In the genomic region with DNA sequence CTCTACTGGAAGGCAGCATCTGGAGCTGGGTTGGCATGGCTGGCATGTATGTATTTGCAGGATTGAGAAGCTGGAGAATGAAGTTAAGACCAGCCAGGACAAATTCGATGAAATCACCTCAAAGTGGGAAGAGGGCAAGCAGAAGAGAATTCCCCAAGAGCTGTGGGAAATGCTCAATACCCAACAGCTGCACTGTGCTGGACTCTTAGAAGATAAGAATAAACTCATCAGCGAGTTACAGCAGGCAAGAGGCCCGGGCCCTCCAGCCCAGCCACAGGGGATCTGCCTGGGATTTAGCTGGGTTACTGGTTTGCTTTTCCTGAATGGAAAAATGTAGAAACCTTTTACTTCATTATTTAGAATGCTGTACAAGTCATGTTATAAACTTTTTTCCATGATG, we compare ENCODE assay signal across 33 cellular contexts. TPM values are rescaled to one million over a fixed set of nuclear protein-coding genes. Genes with fewer than 3 reads are reported as not detected.
"Had no signal": no experiment of that assay in that cellular context is flagged by ENCODE, and none has a peak within 500 bp of the region (broad histone marks: within the 10 kb centered on the region; RNA-seq: fewer than 3 reads in every experiment).

No MANE protein-coding gene starts in this region.

- H3K36me3 ChIP-seq: ascending aorta, esophagus muscularis mucosa, gastrocnemius medialis, WERI-Rb-1 had no signal

- H3K4me3 ChIP-seq: ascending aorta, esophagus muscularis mucosa, gastrocnemius medialis had no signal

- H3K27ac ChIP-seq: ascending aorta, esophagus muscularis mucosa, foreskin keratinocyte, gastrocnemius medialis, WERI-Rb-1 had no signal

- DNase-seq: activated B cell treated with CpG ODN at 0.5 μM for 24 hours; activated CD4-positive, alpha-beta T cell treated with anti-CD3 and anti-CD28 coated beads for 48 hours; activated CD4-positive, alpha-beta T cell treated with anti-CD3 and anti-CD28 coated beads, Interleukin-2, amount 50 U/mL, for 1 hour; activated CD4-positive, alpha-beta T cell treated with anti-CD3 and anti-CD28 coated beads, Interleukin-2, amount 50 U/mL, for 48 hours; activated CD8-positive, alpha-beta memory T cell treated with anti-CD3 and anti-CD28 coated beads, Interleukin-2, amount 50 U/mL, for 48 hours; activated CD8-positive, alpha-beta T cell treated with anti-CD3 and anti-CD28 coated beads for 36 hours; activated gamma-delta T cell; activated naive CD4-positive, alpha-beta T cell; activated naive CD4-positive, alpha-beta T cell treated with anti-CD3 and anti-CD28 coated beads, Interleukin-2, amount 10 ng/mL, durations not matched to agents 7 days and 5 days; activated naive CD8-positive, alpha-beta T cell treated with anti-CD3 and anti-CD28 coated beads, Interleukin-2, amount 10 ng/mL, durations not matched to agents 7 days and 5 days; activated T-cell treated with anti-CD3 and anti-CD28 coated beads for 4 hours; activated T-cell treated with anti-CD3 and anti-CD28 coated beads, Interleukin-2, amount 50 U/mL, for 24 hours; activated T-cell treated with anti-CD3 and anti-CD28 coated beads, Interleukin-2, amount 50 U/mL, for 72 hours; caudate nucleus; cortex of kidney; dermis blood vessel endothelial cell; effector CD4-positive, alpha-beta T cell; effector memory CD8-positive, alpha-beta T cell; erythroblast; foreskin keratinocyte; gastrocnemius medialis; glutamatergic neuron; T-helper 1 cell; T-helper 17 cell; T1000; WERI-Rb-1 had no signal

- H3K4me1 ChIP-seq: ascending aorta, esophagus muscularis mucosa, foreskin keratinocyte, gastrocnemius medialis had no signal

- H3K27me3 ChIP-seq: ascending aorta, esophagus muscularis mucosa, gastrocnemius medialis had no signal

- ATAC-seq: activated CD4-positive, CD25-positive, alpha-beta regulatory T cell treated with anti-CD3 and anti-CD28 coated beads, Interleukin-2, amount 50 U/mL, for 24 hours; activated CD8-positive, alpha-beta T cell treated with anti-CD3 and anti-CD28 coated beads for 36 hours; activated naive CD4-positive, alpha-beta T cell treated with anti-CD3 and anti-CD28 coated beads, Interleukin-2, amount 50 U/mL, for 72 hours; activated T-cell treated with anti-CD3 and anti-CD28 coated beads, Interleukin-2, amount 50 U/mL, for 72 hours; effector memory CD8-positive, alpha-beta T cell; foreskin keratinocyte; gastrocnemius medialis; T-helper 17 cell had no signal

- H3K4me1 Mint-ChIP-seq: activated B cell treated with CpG ODN at 0.5 μM for 24 hours; activated naive CD4-positive, alpha-beta T cell treated with anti-CD3 and anti-CD28 coated beads, Interleukin-2, amount 10 ng/mL, durations not matched to agents 7 days and 5 days; T-helper 17 cell had no signal

- H3K36me3 Mint-ChIP-seq: activated naive CD4-positive, alpha-beta T cell treated with anti-CD3 and anti-CD28 coated beads, Interleukin-2, amount 10 ng/mL, durations not matched to agents 7 days and 5 days; activated naive CD4-positive, alpha-beta T cell treated with anti-CD3 and anti-CD28 coated beads, Interleukin-2, amount 50 U/mL, for 72 hours; activated naive CD8-positive, alpha-beta T cell treated with anti-CD3 and anti-CD28 coated beads, Interleukin-2, amount 10 ng/mL, durations not matched to agents 7 days and 5 days had no signal

- H3K9me3 ChIP-seq: ascending aorta, esophagus muscularis mucosa, gastrocnemius medialis had no signal

- H3K4me3 Mint-ChIP-seq: activated B cell treated with CpG ODN at 0.5 μM for 24 hours; activated CD8-positive, alpha-beta T cell treated with anti-CD3 and anti-CD28 coated beads for 36 hours; activated naive CD4-positive, alpha-beta T cell treated with anti-CD3 and anti-CD28 coated beads, Interleukin-2, amount 10 ng/mL, durations not matched to agents 7 days and 5 days; activated naive CD8-positive, alpha-beta T cell treated with anti-CD3 and anti-CD28 coated beads, Interleukin-2, amount 10 ng/mL, durations not matched to agents 7 days and 5 days; activated T-cell treated with anti-CD3 and anti-CD28 coated beads, Interleukin-2, amount 50 U/mL, for 24 hours; activated T-cell treated with anti-CD3 and anti-CD28 coated beads, Interleukin-2, amount 50 U/mL, for 72 hours; effector memory CD8-positive, alpha-beta T cell; T-helper 17 cell; T-helper 2 cell treated with Interferon-gamma antibody and Interleukin-4, amounts not matched to agents 5 μg/mL and 100 μg/mL, for 36 hours had no signal

- H3K27me3 Mint-ChIP-seq: activated B cell treated with CpG ODN at 0.5 μM for 24 hours; activated CD8-positive, alpha-beta T cell treated with anti-CD3 and anti-CD28 coated beads for 36 hours had no signal

- H3K9me3 Mint-ChIP-seq: activated B cell treated with CpG ODN at 0.5 μM for 24 hours; activated CD8-positive, alpha-beta T cell treated with anti-CD3 and anti-CD28 coated beads for 36 hours; activated naive CD4-positive, alpha-beta T cell treated with anti-CD3 and anti-CD28 coated beads, Interleukin-2, amount 10 ng/mL, durations not matched to agents 7 days and 5 days; activated naive CD4-positive, alpha-beta T cell treated with anti-CD3 and anti-CD28 coated beads, Interleukin-2, amount 50 U/mL, for 72 hours; activated naive CD8-positive, alpha-beta T cell treated with anti-CD3 and anti-CD28 coated beads, Interleukin-2, amount 10 ng/mL, durations not matched to agents 7 days and 5 days; activated T-cell treated with anti-CD3 and anti-CD28 coated beads, Interleukin-2, amount 50 U/mL, for 24 hours; activated T-cell treated with anti-CD3 and anti-CD28 coated beads, Interleukin-2, amount 50 U/mL, for 72 hours; T-helper 2 cell treated with Interferon-gamma antibody and Interleukin-4, amounts not matched to agents 5 μg/mL and 100 μg/mL, for 36 hours had no signal

- H3K27ac Mint-ChIP-seq: activated B cell treated with CpG ODN at 0.5 μM for 24 hours; activated CD8-positive, alpha-beta T cell treated with anti-CD3 and anti-CD28 coated beads for 36 hours; activated naive CD4-positive, alpha-beta T cell treated with anti-CD3 and anti-CD28 coated beads, Interleukin-2, amount 10 ng/mL, durations not matched to agents 7 days and 5 days; activated naive CD4-positive, alpha-beta T cell treated with anti-CD3 and anti-CD28 coated beads, Interleukin-2, amount 50 U/mL, for 72 hours; activated naive CD8-positive, alpha-beta T cell treated with anti-CD3 and anti-CD28 coated beads, Interleukin-2, amount 10 ng/mL, durations not matched to agents 7 days and 5 days; activated T-cell treated with anti-CD3 and anti-CD28 coated beads, Interleukin-2, amount 50 U/mL, for 24 hours; activated T-cell treated with anti-CD3 and anti-CD28 coated beads, Interleukin-2, amount 50 U/mL, for 72 hours; effector memory CD8-positive, alpha-beta T cell; T-helper 17 cell; T-helper 2 cell treated with Interferon-gamma antibody and Interleukin-4, amounts not matched to agents 5 μg/mL and 100 μg/mL, for 36 hours had no signal

RNA-seq across cellular contexts. Expression of a gene that starts 22.5 kb away (rescaled TPM):
- total RNA-seq: activated B cell treated with CpG ODN at 0.5 μM for 24 hours; activated CD8-positive, alpha-beta memory T cell treated with anti-CD3 and anti-CD28 coated beads for 36 hours; activated CD8-positive, alpha-beta T cell treated with anti-CD3 and anti-CD28 coated beads for 36 hours; activated naive CD4-positive, alpha-beta T cell treated with anti-CD3 and anti-CD28 coated beads, Interleukin-2, amount 50 U/mL, for 72 hours; activated naive CD8-positive, alpha-beta T cell treated with anti-CD3 and anti-CD28 coated beads, Interleukin-2, amount 10 ng/mL, durations not matched to agents 7 days and 5 days; ascending aorta; foreskin keratinocyte; gastrocnemius medialis; T-helper 17 cell had no signal
- polyA plus RNA-seq: foreskin keratinocyte had no signal

RNA-seq across cellular contexts. Expression of a gene that starts 53.7 kb away (rescaled TPM):
- total RNA-seq: activated B cell treated with CpG ODN at 0.5 μM for 24 hours, ascending aorta, chondrocyte, foreskin keratinocyte had no signal
- polyA plus RNA-seq: foreskin keratinocyte had no signal
